Comparison of ENCODE assay signal across 23 cellular contexts in the genomic region with DNA sequence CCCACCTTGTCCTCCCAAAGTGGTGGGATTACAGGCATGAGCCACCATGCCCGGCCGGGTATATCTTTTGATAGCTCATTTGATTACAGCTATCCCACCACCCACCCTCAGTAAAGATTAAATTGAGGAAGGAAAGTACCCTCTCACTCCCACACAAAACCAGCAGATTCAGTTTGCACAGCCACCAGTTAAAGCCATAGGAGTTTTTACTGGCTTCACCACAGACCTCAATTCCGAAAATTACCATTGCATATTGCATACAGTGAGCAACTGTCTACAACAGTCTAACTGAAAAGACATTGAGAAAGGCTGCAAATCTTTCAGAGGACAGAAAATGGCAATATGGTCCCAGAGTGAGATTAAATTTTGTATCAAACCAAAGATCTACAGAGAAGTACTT.
"Had no signal": no experiment of that assay in that cellular context is flagged by ENCODE, and none has a peak within 500 bp of the region (broad histone marks: within the 10 kb centered on the region; RNA-seq: fewer than 3 reads in every experiment).

No MANE protein-coding gene starts in this region.

- H3K4me3 ChIP-seq: esophagus muscularis mucosa, gastrocnemius medialis, heart right ventricle, psoas muscle, spleen, stomach had no signal

- H3K27ac ChIP-seq: epithelial cell of prostate, esophagus muscularis mucosa, gastrocnemius medialis, heart right ventricle, neutrophil, psoas muscle, spleen, stomach had no signal

- ATAC-seq: effector memory CD8-positive, alpha-beta T cell; gastrocnemius medialis; heart right ventricle; naive thymus-derived CD4-positive, alpha-beta T cell; psoas muscle; sciatic nerve; stimulated activated naive B cell treated with anti-CD40 and anti-IgM and Interleukin-4, amounts not matched to agents 10 μg/mL and 1 μg/mL and 100 μg/mL, for 72 hours had no signal

- H3K27me3 Mint-ChIP-seq: dendritic cell treated with granulocyte-macrophage colony-stimulating factor and Interleukin-4, amounts not matched to agents 40 ng/mL and 50 ng/mL, for 4 days; effector memory CD8-positive, alpha-beta T cell; naive thymus-derived CD4-positive, alpha-beta T cell; stimulated activated naive B cell treated with anti-CD40 and anti-IgM and Interleukin-4, amounts not matched to agents 10 μg/mL and 1 μg/mL and 100 μg/mL, for 72 hours had no signal

- H3K9me3 ChIP-seq: esophagus muscularis mucosa, gastrocnemius medialis, heart right ventricle, neutrophil, psoas muscle, spleen, stomach had no signal

- H3K4me1 ChIP-seq: esophagus muscularis mucosa, heart right ventricle, psoas muscle, spleen, stomach had no signal

- H3K4me3 Mint-ChIP-seq: dendritic cell treated with granulocyte-macrophage colony-stimulating factor and Interleukin-4, amounts not matched to agents 40 ng/mL and 50 ng/mL, for 4 days; effector memory CD8-positive, alpha-beta T cell; naive thymus-derived CD4-positive, alpha-beta T cell; nephron progenitor cell; stimulated activated naive B cell treated with anti-CD40 and anti-IgM and Interleukin-4, amounts not matched to agents 10 μg/mL and 1 μg/mL and 100 μg/mL, for 72 hours had no signal

- H3K27ac Mint-ChIP-seq: dendritic cell treated with granulocyte-macrophage colony-stimulating factor and Interleukin-4, amounts not matched to agents 40 ng/mL and 50 ng/mL, for 4 days; naive thymus-derived CD4-positive, alpha-beta T cell; nephron progenitor cell; stimulated activated naive B cell treated with anti-CD40 and anti-IgM and Interleukin-4, amounts not matched to agents 10 μg/mL and 1 μg/mL and 100 μg/mL, for 72 hours had no signal

- H3K9me3 Mint-ChIP-seq: dendritic cell treated with granulocyte-macrophage colony-stimulating factor and Interleukin-4, amounts not matched to agents 40 ng/mL and 50 ng/mL, for 4 days; effector memory CD8-positive, alpha-beta T cell; naive thymus-derived CD4-positive, alpha-beta T cell; nephron progenitor cell; stimulated activated naive B cell treated with anti-CD40 and anti-IgM and Interleukin-4, amounts not matched to agents 10 μg/mL and 1 μg/mL and 100 μg/mL, for 72 hours had no signal

- H3K4me1 Mint-ChIP-seq: nephron progenitor cell had no signal

- DNase-seq: effector memory CD8-positive, alpha-beta T cell; gastrocnemius medialis; heart right ventricle; hypothalamus; kidney glomerular epithelial cell; mesendoderm; naive thymus-derived CD4-positive, alpha-beta T cell; nephron progenitor cell; psoas muscle; retina; spleen; stimulated activated CD4-positive, alpha-beta T cell treated with anti-CD3 and anti-CD28 coated beads, Interleukin-15, amount 100 ng/mL, for 24 hours; stimulated activated CD4-positive, alpha-beta T cell treated with anti-CD3 and anti-CD28 coated beads, Interleukin-1b, Interleukin-23, amount 100 ng/mL, for 48 hours; stimulated activated CD4-positive, alpha-beta T cell treated with anti-CD3 and anti-CD28 coated beads, Interleukin-4, amount 100 ng/mL, for 24 hours; stimulated activated naive B cell treated with anti-CD40 and anti-IgM and Interleukin-4, amounts not matched to agents 10 μg/mL and 1 μg/mL and 100 μg/mL, for 72 hours; stomach; substantia nigra; trophoblast cell had no signal

- H3K27me3 ChIP-seq: esophagus muscularis mucosa, gastrocnemius medialis, heart right ventricle, neutrophil, spleen, stomach had no signal
